In genomic region chr11:87037450-87038234, GRCh38 we compare ENCODE assay signal across 1 cellular context.
TF ChIP-seq lines count a peak whose summit lies in the region.

Gene TMEM135 (plus strand): TSS chr11:87037934. CDS start chr11:87038046, 112 bp downstream.

TF ChIP-seq in HepG2, 621 proteins besides CTCF, POLR2A, EP300 and RAD21 (continued from another document and continues in another):
- TF ChIP-seq, protein P1, sequence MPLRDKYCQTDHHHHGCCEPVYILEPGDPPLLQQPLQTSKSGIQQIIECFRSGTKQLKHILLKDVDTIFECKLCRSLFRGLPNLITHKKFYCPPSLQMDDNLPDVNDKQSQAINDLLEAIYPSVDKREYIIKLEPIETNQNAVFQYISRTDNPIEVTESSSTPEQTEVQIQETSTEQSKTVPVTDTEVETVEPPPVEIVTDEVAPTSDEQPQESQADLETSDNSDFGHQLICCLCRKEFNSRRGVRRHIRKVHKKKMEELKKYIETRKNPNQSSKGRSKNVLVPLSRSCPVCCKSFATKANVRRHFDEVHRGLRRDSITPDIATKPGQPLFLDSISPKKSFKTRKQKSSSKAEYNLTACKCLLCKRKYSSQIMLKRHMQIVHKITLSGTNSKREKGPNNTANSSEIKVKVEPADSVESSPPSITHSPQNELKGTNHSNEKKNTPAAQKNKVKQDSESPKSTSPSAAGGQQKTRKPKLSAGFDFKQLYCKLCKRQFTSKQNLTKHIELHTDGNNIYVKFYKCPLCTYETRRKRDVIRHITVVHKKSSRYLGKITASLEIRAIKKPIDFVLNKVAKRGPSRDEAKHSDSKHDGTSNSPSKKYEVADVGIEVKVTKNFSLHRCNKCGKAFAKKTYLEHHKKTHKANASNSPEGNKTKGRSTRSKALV (CRISPR knock-in tag; IDR thresholded peaks at IDR 0.05), result peak; percentile 76
- TF ChIP-seq MIXL1 (CRISPR knock-in tag; IDR thresholded peaks at IDR 0.05) (no peak; the same call in 1 of the 2 replicates), ZNF687 (CRISPR knock-in tag; IDR thresholded peaks at IDR 0.05) (peak; percentile 99), E2F1 (CRISPR knock-in tag; IDR thresholded peaks at IDR 0.05) (no peak; the same call in 1 of the 2 replicates), ZBTB7A (CRISPR knock-in tag; IDR thresholded peaks at IDR 0.05) (no peak), FOXA1 (IDR thresholded peaks at IDR 0.05) (no peak), FOXA1 (CRISPR knock-in tag; IDR thresholded peaks at IDR 0.05) (peak; percentile 61; the same call in 1 of the 2 replicates), ZNF567 (CRISPR knock-in tag; IDR thresholded peaks at IDR 0.05; ENCODE audit: borderline replicate concordance) (peak; percentile 66; the same call in 1 of the 2 replicates), ZKSCAN1 (IDR thresholded peaks at IDR 0.05; ENCODE audit: low read length) (no peak), SETDB1 (CRISPR knock-in tag; IDR thresholded peaks at IDR 0.05; ENCODE audit: borderline replicate concordance) (no peak), ZFY (CRISPR knock-in tag; IDR thresholded peaks at IDR 0.05) (peak; percentile 56; the same call in 1 of the 2 replicates), HOXA7 (CRISPR knock-in tag; IDR thresholded peaks at IDR 0.05) (no peak), ZFYVE20 (CRISPR knock-in tag; IDR thresholded peaks at IDR 0.05; ENCODE audit: borderline replicate concordance, low read depth) (no peak), GATAD2A (CRISPR knock-in tag; IDR thresholded peaks at IDR 0.05) (peak; percentile 72; the same call in 1 of the 2 replicates), MLLT10 (CRISPR knock-in tag; IDR thresholded peaks at IDR 0.05) (no peak), MAF1 (CRISPR knock-in tag; IDR thresholded peaks at IDR 0.05; ENCODE audit: borderline replicate concordance) (no peak), SIN3B (IDR thresholded peaks at IDR 0.05; ENCODE audit: low read length) (no peak; the same call in 1 of the 2 replicates), ZNF207 (IDR thresholded peaks at IDR 0.05; ENCODE audit: borderline replicate concordance) (no peak), GFI1 (CRISPR knock-in tag; IDR thresholded peaks at IDR 0.05; ENCODE audit: borderline replicate concordance) (peak; percentile 82), ZNF205 (CRISPR knock-in tag; IDR thresholded peaks at IDR 0.05) (peak; percentile 97), PPARG (CRISPR knock-in tag; conservative IDR thresholded peaks at IDR 0.05) (peak; percentile 99), SRSF1 (optimal IDR thresholded peaks at IDR 0.05; ENCODE audit: low read depth, low read length) (peak; percentile 22), DNMT3B (CRISPR knock-in tag; conservative IDR thresholded peaks at IDR 0.05) (no peak), ZNF616 (CRISPR knock-in tag; IDR thresholded peaks at IDR 0.05; ENCODE audit: low read depth) (peak; percentile 79; the same call in 1 of the 2 replicates), RFXANK (CRISPR knock-in tag; IDR thresholded peaks at IDR 0.05) (0 out of 2 replicates have a peak, but pooled peaks have one; percentile 32), KLF6 (CRISPR knock-in tag; IDR thresholded peaks at IDR 0.05) (peak; percentile 80; the same call in 1 of the 2 replicates), CCDC6 (CRISPR knock-in tag; IDR thresholded peaks at IDR 0.05) (peak; percentile 85), ZNF670 (CRISPR knock-in tag; IDR thresholded peaks at IDR 0.05; ENCODE audit: borderline replicate concordance) (peak; percentile 63; the same call in 1 of the 2 replicates), ZNF710 (CRISPR knock-in tag; IDR thresholded peaks at IDR 0.05; ENCODE audit: borderline replicate concordance) (peak; percentile 49; the same call in 1 of the 2 replicates), ZNF564 (CRISPR knock-in tag; IDR thresholded peaks at IDR 0.05) (peak; percentile 75; the same call in 1 of the 2 replicates), ZNF280B (CRISPR knock-in tag; IDR thresholded peaks at IDR 0.05; ENCODE audit: borderline replicate concordance) (no peak)
- TF ChIP-seq, protein P2, sequence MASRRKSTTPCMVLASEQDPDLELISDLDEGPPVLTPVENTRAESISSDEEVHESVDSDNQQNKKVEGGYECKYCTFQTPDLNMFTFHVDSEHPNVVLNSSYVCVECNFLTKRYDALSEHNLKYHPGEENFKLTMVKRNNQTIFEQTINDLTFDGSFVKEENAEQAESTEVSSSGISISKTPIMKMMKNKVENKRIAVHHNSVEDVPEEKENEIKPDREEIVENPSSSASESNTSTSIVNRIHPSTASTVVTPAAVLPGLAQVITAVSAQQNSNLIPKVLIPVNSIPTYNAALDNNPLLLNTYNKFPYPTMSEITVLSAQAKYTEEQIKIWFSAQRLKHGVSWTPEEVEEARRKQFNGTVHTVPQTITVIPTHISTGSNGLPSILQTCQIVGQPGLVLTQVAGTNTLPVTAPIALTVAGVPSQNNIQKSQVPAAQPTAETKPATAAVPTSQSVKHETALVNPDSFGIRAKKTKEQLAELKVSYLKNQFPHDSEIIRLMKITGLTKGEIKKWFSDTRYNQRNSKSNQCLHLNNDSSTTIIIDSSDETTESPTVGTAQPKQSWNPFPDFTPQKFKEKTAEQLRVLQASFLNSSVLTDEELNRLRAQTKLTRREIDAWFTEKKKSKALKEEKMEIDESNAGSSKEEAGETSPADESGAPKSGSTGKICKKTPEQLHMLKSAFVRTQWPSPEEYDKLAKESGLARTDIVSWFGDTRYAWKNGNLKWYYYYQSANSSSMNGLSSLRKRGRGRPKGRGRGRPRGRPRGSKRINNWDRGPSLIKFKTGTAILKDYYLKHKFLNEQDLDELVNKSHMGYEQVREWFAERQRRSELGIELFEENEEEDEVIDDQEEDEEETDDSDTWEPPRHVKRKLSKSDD (CRISPR knock-in tag; IDR thresholded peaks at IDR 0.05; ENCODE audit: low read depth), result peak; percentile 87
- TF ChIP-seq, protein P3, sequence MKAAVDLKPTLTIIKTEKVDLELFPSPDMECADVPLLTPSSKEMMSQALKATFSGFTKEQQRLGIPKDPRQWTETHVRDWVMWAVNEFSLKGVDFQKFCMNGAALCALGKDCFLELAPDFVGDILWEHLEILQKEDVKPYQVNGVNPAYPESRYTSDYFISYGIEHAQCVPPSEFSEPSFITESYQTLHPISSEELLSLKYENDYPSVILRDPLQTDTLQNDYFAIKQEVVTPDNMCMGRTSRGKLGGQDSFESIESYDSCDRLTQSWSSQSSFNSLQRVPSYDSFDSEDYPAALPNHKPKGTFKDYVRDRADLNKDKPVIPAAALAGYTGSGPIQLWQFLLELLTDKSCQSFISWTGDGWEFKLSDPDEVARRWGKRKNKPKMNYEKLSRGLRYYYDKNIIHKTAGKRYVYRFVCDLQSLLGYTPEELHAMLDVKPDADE (CRISPR knock-in tag; IDR thresholded peaks at IDR 0.05), result peak; percentile 24; the same call in 1 of the 2 replicates
- TF ChIP-seq, protein P4, sequence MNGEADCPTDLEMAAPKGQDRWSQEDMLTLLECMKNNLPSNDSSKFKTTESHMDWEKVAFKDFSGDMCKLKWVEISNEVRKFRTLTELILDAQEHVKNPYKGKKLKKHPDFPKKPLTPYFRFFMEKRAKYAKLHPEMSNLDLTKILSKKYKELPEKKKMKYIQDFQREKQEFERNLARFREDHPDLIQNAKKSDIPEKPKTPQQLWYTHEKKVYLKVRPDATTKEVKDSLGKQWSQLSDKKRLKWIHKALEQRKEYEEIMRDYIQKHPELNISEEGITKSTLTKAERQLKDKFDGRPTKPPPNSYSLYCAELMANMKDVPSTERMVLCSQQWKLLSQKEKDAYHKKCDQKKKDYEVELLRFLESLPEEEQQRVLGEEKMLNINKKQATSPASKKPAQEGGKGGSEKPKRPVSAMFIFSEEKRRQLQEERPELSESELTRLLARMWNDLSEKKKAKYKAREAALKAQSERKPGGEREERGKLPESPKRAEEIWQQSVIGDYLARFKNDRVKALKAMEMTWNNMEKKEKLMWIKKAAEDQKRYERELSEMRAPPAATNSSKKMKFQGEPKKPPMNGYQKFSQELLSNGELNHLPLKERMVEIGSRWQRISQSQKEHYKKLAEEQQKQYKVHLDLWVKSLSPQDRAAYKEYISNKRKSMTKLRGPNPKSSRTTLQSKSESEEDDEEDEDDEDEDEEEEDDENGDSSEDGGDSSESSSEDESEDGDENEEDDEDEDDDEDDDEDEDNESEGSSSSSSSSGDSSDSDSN (CRISPR knock-in tag; IDR thresholded peaks at IDR 0.05), result peak; percentile 97
